Comparison of ENCODE assay signal across 8 cellular contexts in genomic region chr10:30591249-30591670, GRCh38. TPM values are rescaled to one million over a fixed set of nuclear protein-coding genes. Genes with fewer than 3 reads are reported as not detected.
DNase-seq lines count a peak whose midpoint lies in the region; ATAC-seq and TF ChIP-seq lines count a peak whose summit lies in the region.

No MANE protein-coding gene starts in this region.

- DNase-seq in BJ (ENCODE audit: low read depth) (no peak), GM19238 (ENCODE audit: insufficient read length, low spot score) (peak; percentile 14), NOMO-1 (lab: John Stamatoyannopoulos, UW; ENCODE audit: unreplicated experiment in 2 of 2) (peak; percentile 16 to 54), fibroblast of pulmonary artery (ENCODE audit: low read depth) (peak; percentile 72), neuronal stem cell (ENCODE audit: low spot score) (peak; percentile 57)
- peak; percentile 45 for DNase-seq in activated T-cell treated with anti-CD3 and anti-CD28 coated beads, Interleukin-2, amount 50 U/mL, for 24 hours

- H3K4me1 ChIP-seq in neuronal stem cell (ENCODE audit: control insufficient read depth in 2 of 2, insufficient read depth in 1 of 2, low read depth in 1 of 2, low read length in 2 of 2): peaks cover 0 to 6% of the 10 kb centered on the region in 2 donors

- no CpG with 5 or more reads among the region's 5 CpGs for WGBS in neuronal stem cell (ENCODE audit: extremely low coverage in 2 of 2, insufficient read length in 2 of 2, insufficient replicate concordance in 1 of 2), 2 donors

- H3K4me3 Mint-ChIP-seq in activated T-cell treated with anti-CD3 and anti-CD28 coated beads, Interleukin-2, amount 50 U/mL, for 24 hours: no peak overlapping the region

- H3K23ac ChIP-seq in neuronal stem cell (ENCODE audit: low read depth, low read length, poor library complexity): no peak overlapping the region

- H3K36me3 ChIP-seq in BJ (ENCODE audit: control insufficient read depth, insufficient read depth, low read length) (no peaks in the 10 kb centered on the region), neuronal stem cell (replicated peaks in 1 of 2; ENCODE audit: control insufficient read depth in 2 of 2, insufficient read depth in 2 of 2, low read length in 2 of 2) (no peaks in the 10 kb centered on the region)

- no peak overlapping the region for H3K4me3 ChIP-seq in BJ (ENCODE audit: low read depth, low read length)
- no peak overlapping the region for H3K4me3 ChIP-seq in fibroblast of pulmonary artery (replicated peaks; ENCODE audit: low read depth, low read length)
- H3K4me3 ChIP-seq in neuronal stem cell (ENCODE audit: low read length in 2 of 2): no peak overlapping the region

- H3K18ac ChIP-seq in neuronal stem cell (ENCODE audit: low read length): no peak overlapping the region

- H3K27me3 ChIP-seq in BJ (ENCODE audit: control insufficient read depth, insufficient read depth, low read length) (peaks cover 17% of the 10 kb centered on the region), neuronal stem cell (ENCODE audit: control insufficient read depth in 3 of 3, insufficient read depth in 3 of 3, low read depth in 1 of 3, low read length in 3 of 3) (peaks cover 0 to 10% (median 2%) of the 10 kb centered on the region in 3 experiments)

- peaks cover 11% of the 10 kb centered on the region for H3K27me3 Mint-ChIP-seq in activated T-cell treated with anti-CD3 and anti-CD28 coated beads, Interleukin-2, amount 50 U/mL, for 24 hours

- H2AFZ ChIP-seq in neuronal stem cell (ENCODE audit: low read length): no peak overlapping the region

- H3K27ac ChIP-seq in neuronal stem cell (replicated peaks; ENCODE audit: low read length): no peak overlapping the region

- H4K91ac ChIP-seq in neuronal stem cell (ENCODE audit: low read depth, low read length, poor library complexity): no peak overlapping the region

- no peak overlapping the region for H2BK120ac ChIP-seq in neuronal stem cell (ENCODE audit: low read depth, low read length)

- ATAC-seq in GM21447 (IDR thresholded peaks at IDR 0.05; ENCODE audit: unreplicated experiment): no peak
- no peak for ATAC-seq in HG02571 (IDR thresholded peaks at IDR 0.05; ENCODE audit: unreplicated experiment)

- H3K4me2 ChIP-seq in neuronal stem cell (ENCODE audit: insufficient read depth, low read length, poor library complexity, severe bottlenecking): no peak overlapping the region

- no peak overlapping the region for H2AK5ac ChIP-seq in neuronal stem cell (ENCODE audit: low read depth, low read length)

- H3K36me3 Mint-ChIP-seq in activated T-cell treated with anti-CD3 and anti-CD28 coated beads, Interleukin-2, amount 50 U/mL, for 24 hours (ENCODE audit: low read depth): no peaks in the 10 kb centered on the region

- no peak overlapping the region for H2BK12ac ChIP-seq in neuronal stem cell (ENCODE audit: low read length)

- TF ChIP-seq CTCF in BJ (IDR thresholded peaks at IDR 0.05; ENCODE audit: insufficient read depth, low read depth, low read length) (peak; percentile 78), fibroblast of pulmonary artery (IDR thresholded peaks at IDR 0.05; ENCODE audit: low read length, missing control alignments) (peak; percentile 76)

- no peak overlapping the region for H3K27ac Mint-ChIP-seq in activated T-cell treated with anti-CD3 and anti-CD28 coated beads, Interleukin-2, amount 50 U/mL, for 24 hours

- H4K8ac ChIP-seq in neuronal stem cell (ENCODE audit: low read depth, low read length): no peak overlapping the region

- no peak overlapping the region for H2BK15ac ChIP-seq in neuronal stem cell (ENCODE audit: low read length)

- no peaks in the 10 kb centered on the region for H3K9me3 ChIP-seq in neuronal stem cell (replicated peaks in 1 of 2; ENCODE audit: control insufficient read depth in 2 of 2, insufficient read depth in 1 of 2, low read depth in 1 of 2, low read length in 2 of 2)

- no peak overlapping the region for H3K9ac ChIP-seq in neuronal stem cell (ENCODE audit: low read depth, low read length, poor library complexity)

- no peaks in the 10 kb centered on the region for H3K79me1 ChIP-seq in neuronal stem cell (ENCODE audit: low read depth, low read length)

- H3K4ac ChIP-seq in neuronal stem cell (ENCODE audit: low read length): no peak overlapping the region

- CTCF ChIA-PET in BJ (lab: Yijun Ruan, JAX): interaction anchor here (0.7 to 5.9 kb wide), 42 partner anchors 9 to 1337 kb away, joined by 3 to 104 read pairs (median 5); no protein-coding TSS in a partner anchor

- no peak overlapping the region for H2BK5ac ChIP-seq in neuronal stem cell (ENCODE audit: low read length)

- no peak overlapping the region for H3K14ac ChIP-seq in neuronal stem cell (ENCODE audit: low read length)

- POLR2A ChIA-PET in BJ (lab: Charles Lee): no interaction called here

- no peaks in the 10 kb centered on the region for H3K9me3 Mint-ChIP-seq in activated T-cell treated with anti-CD3 and anti-CD28 coated beads, Interleukin-2, amount 50 U/mL, for 24 hours

- peaks cover 10% of the 10 kb centered on the region for H3K4me1 Mint-ChIP-seq in activated T-cell treated with anti-CD3 and anti-CD28 coated beads, Interleukin-2, amount 50 U/mL, for 24 hours (ENCODE audit: low read depth)

RNA-seq across cellular contexts. Expression of gene LYZL2, which starts 38.3 kb away (rescaled TPM):
- polyA plus RNA-seq in BJ (2011; rRNA removed): not detected in 2 replicates
- polyA minus RNA-seq in BJ (2011; rRNA and poly(A)+ RNA removed): not detected in 2 replicates
- not detected for polyA plus RNA-seq in neuronal stem cell (2013, experiment 1 of 2)
- polyA plus RNA-seq in neuronal stem cell (2013, experiment 2 of 2): not detected
